In the genomic region with DNA sequence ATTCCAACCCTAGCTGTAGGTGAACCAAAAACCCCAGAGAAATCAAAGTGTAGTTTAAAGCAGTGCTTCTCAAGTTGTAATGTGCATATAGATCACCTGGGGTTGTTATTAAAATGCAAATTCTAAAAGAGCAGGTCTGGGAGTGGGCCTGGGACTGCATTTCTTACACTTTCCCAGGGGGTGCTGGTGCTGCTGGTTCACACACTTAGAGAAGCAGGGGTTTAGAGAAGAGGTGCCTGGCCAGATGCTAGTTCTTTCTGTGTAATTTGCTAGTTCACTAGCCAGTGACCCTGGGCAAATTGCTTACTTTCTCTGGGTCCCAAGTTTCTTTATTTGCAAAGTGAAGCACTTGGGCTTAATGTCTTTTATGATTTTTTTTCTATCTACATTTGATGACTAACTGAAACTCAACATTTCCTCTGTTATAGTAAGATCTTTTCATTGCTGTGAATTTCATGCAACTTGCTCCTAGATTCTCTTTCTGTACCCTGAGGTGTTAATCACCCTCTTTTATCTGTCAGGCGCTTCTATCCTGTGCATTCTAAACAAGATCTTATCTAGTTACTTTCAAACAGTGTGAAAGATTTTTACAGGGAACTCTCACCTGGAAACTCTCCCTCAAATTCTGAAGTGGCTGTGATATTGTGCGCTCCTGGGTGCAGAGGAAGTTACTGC, we compare ENCODE assay signal across 11 cellular contexts.
"Had no signal": no experiment of that assay in that cellular context is flagged by ENCODE, and none has a peak within 500 bp of the region (broad histone marks: within the 10 kb centered on the region; RNA-seq: fewer than 3 reads in every experiment).

No MANE protein-coding gene starts in this region.

- H3K4me3 Mint-ChIP-seq: activated CD4-positive, alpha-beta memory T cell treated with anti-CD3 and anti-CD28 coated beads for 36 hours; activated naive CD4-positive, alpha-beta T cell treated with anti-CD3 and anti-CD28 coated beads, Interleukin-2, amount 10 ng/mL, durations not matched to agents 7 days and 5 days; activated T-cell treated with anti-CD3 and anti-CD28 coated beads, Interleukin-2, amount 50 U/mL, for 24 hours; stimulated activated effector memory CD8-positive, alpha-beta T cell treated with anti-CD3 and anti-CD28 coated beads, Interleukin-12 subunit alpha, Interleukin-12 subunit beta, amount 100 ng/mL, for 72 hours; T-helper 2 cell treated with Interferon-gamma antibody and Interleukin-4, amounts not matched to agents 5 μg/mL and 100 μg/mL, for 36 hours had no signal

- H3K9me3 Mint-ChIP-seq: activated naive CD4-positive, alpha-beta T cell treated with anti-CD3 and anti-CD28 coated beads, Interleukin-2, amount 10 ng/mL, durations not matched to agents 7 days and 5 days; T-helper 2 cell treated with Interferon-gamma antibody and Interleukin-4, amounts not matched to agents 5 μg/mL and 100 μg/mL, for 36 hours had no signal

- H3K27me3 Mint-ChIP-seq: activated naive CD4-positive, alpha-beta T cell treated with anti-CD3 and anti-CD28 coated beads, Interleukin-2, amount 10 ng/mL, durations not matched to agents 7 days and 5 days had no signal

- H3K4me1 ChIP-seq: sigmoid colon, upper lobe of right lung had no signal

- H3K27me3 ChIP-seq: cardiac muscle cell, hepatocyte, sigmoid colon, upper lobe of right lung had no signal

- H3K27ac Mint-ChIP-seq: activated CD4-positive, alpha-beta memory T cell treated with anti-CD3 and anti-CD28 coated beads for 36 hours; activated naive CD4-positive, alpha-beta T cell treated with anti-CD3 and anti-CD28 coated beads, Interleukin-2, amount 10 ng/mL, durations not matched to agents 7 days and 5 days; activated T-cell treated with anti-CD3 and anti-CD28 coated beads, Interleukin-2, amount 50 U/mL, for 24 hours; stimulated activated effector memory CD8-positive, alpha-beta T cell treated with anti-CD3 and anti-CD28 coated beads, Interleukin-12 subunit alpha, Interleukin-12 subunit beta, amount 100 ng/mL, for 72 hours; T-helper 2 cell treated with Interferon-gamma antibody and Interleukin-4, amounts not matched to agents 5 μg/mL and 100 μg/mL, for 36 hours had no signal

- H3K9me3 ChIP-seq: upper lobe of right lung had no signal

- H3K36me3 ChIP-seq: cardiac muscle cell, sigmoid colon, thoracic aorta, upper lobe of right lung had no signal

- H3K4me1 Mint-ChIP-seq: stimulated activated effector memory CD8-positive, alpha-beta T cell treated with anti-CD3 and anti-CD28 coated beads, Interleukin-12 subunit alpha, Interleukin-12 subunit beta, amount 100 ng/mL, for 72 hours had no signal

- H3K27ac ChIP-seq: hepatocyte, sigmoid colon, thoracic aorta, upper lobe of right lung had no signal

- DNase-seq: activated CD4-positive, alpha-beta memory T cell treated with anti-CD3 and anti-CD28 coated beads for 36 hours; activated naive CD4-positive, alpha-beta T cell treated with anti-CD3 and anti-CD28 coated beads, Interleukin-2, amount 10 ng/mL, durations not matched to agents 7 days and 5 days; activated T-cell treated with anti-CD3 and anti-CD28 coated beads, Interleukin-2, amount 50 U/mL, for 24 hours; sigmoid colon; stimulated activated CD4-positive, alpha-beta T cell treated with anti-CD3 and anti-CD28 coated beads, Interleukin-1b, Interleukin-23, amount 100 ng/mL, for 48 hours; upper lobe of right lung had no signal

- H3K36me3 Mint-ChIP-seq: activated CD4-positive, alpha-beta memory T cell treated with anti-CD3 and anti-CD28 coated beads for 36 hours; activated naive CD4-positive, alpha-beta T cell treated with anti-CD3 and anti-CD28 coated beads, Interleukin-2, amount 10 ng/mL, durations not matched to agents 7 days and 5 days; stimulated activated effector memory CD8-positive, alpha-beta T cell treated with anti-CD3 and anti-CD28 coated beads, Interleukin-12 subunit alpha, Interleukin-12 subunit beta, amount 100 ng/mL, for 72 hours had no signal

- H3K4me3 ChIP-seq: cardiac muscle cell, hepatocyte, sigmoid colon, thoracic aorta, upper lobe of right lung had no signal
